8 cellular contexts compared by ENCODE assay signal in genomic region chr5:88683506-88684135, GRCh38.
DNase-seq lines count a peak whose midpoint lies in the region; ATAC-seq and TF ChIP-seq lines count a peak whose summit lies in the region.

No MANE protein-coding gene starts in this region.

- H3K27me3 ChIP-seq in adrenal gland = peaks cover 35% of the 10 kb centered on the region

- DNase-seq in DMS53 (lab: John Stamatoyannopoulos, UW) (peak; percentile 97), NCI-H1092 treated with DMSO at 0.1 percent for 48 hours (lab: John Stamatoyannopoulos, UW) (peak; percentile 85), nucleus accumbens (lab: John Stamatoyannopoulos, UW) (peak in 32 of 56 donors; percentile 40 to 91 (median 78)), adrenal gland (no peak), middle frontal gyrus (ENCODE audit: extremely low spot score, low spot score) (no peak), ureter (ENCODE audit: low spot score) (no peak)

- peak; percentile 53 for ATAC-seq in GM21423 (IDR thresholded peaks at IDR 0.05; ENCODE audit: unreplicated experiment)

- TF ChIP-seq CTCF in adrenal gland (IDR thresholded peaks at IDR 0.05) = no peak

- TF ChIP-seq POLR2A in adrenal gland (IDR thresholded peaks at IDR 0.05) = no peak

- H3K36me3 ChIP-seq in adrenal gland (replicated peaks in 1 of 2) = no peaks in the 10 kb centered on the region

- 28 to 55% (median 47%) methylated on average over 20 to 31 of the region's 31 CpGs for WGBS in adrenal gland, 4 donors

- H3K4me1 ChIP-seq in adrenal gland (replicated peaks in 1 of 2) = peaks cover 0 to 11% of the 10 kb centered on the region in 2 donors

- H3K27ac ChIP-seq in angular gyrus (ENCODE audit: low read depth, low read length) (peak overlapping the region; percentile 92), adrenal gland (no peak overlapping the region)

- no peak overlapping the region for H3K4me3 ChIP-seq in adrenal gland

- H3K9me3 ChIP-seq in adrenal gland (replicated peaks in 1 of 3) = no peaks in the 10 kb centered on the region

- intact Hi-C loops in adrenal gland (cut with DNase I) = loop anchor here in 1 of 2 donors (5.0 to 10.0 kb wide), 2 partner anchors 799 to 901 kb away; no protein-coding TSS in a partner anchor

Comparison
In these comparisons a context has a peak if more than half of its experiments do, and no peak if none do; other contexts are left out.
1. DNase-seq: peak in DMS53 (single experiment), NCI-H1092 treated with DMSO at 0.1 percent for 48 hours (single experiment) and nucleus accumbens (32 of 56); none in adrenal gland (0 of 7), middle frontal gyrus (single experiment) and ureter (single experiment).